26 cellular contexts compared by ENCODE assay signal in the genomic region with DNA sequence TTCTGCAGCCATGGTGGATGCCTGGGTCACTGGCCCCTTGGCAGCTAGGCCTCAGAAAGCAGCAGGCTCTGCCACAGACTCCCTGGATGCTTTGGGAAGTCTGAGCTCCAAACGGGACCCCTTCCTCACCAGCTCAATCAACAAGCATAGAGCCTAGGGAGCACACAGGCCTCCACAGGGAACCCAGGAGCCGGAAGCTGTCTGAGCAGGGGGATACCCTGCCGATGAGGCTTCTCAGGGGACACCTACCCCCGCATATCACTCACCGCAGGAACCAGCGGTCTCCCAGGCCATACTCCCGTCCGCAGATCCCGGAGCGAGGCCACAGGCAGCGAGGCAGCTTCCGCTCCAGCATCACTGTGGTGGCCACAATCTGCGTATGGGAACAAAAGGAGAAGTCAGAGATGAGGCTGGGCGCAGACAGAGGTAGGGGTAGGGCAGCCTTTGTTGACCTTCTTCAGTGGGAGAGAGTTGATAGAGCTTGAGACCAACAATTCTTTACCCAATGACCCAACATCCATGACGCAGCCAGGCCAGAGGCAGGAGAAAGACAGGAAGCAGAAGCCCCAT. TPM values are rescaled to one million over a fixed set of nuclear protein-coding genes. Genes with fewer than 3 reads are reported as not detected.
"Had no signal": no experiment of that assay in that cellular context is flagged by ENCODE, and none has a peak within 500 bp of the region (broad histone marks: within the 10 kb centered on the region; RNA-seq: fewer than 3 reads in every experiment).

No MANE protein-coding gene starts in this region.

- H3K4me3 ChIP-seq: adrenal gland, body of pancreas, mucosa of descending colon, prostate gland, right lobe of liver, smooth muscle cell, transverse colon, vagina had no signal

- H3K4me2 ChIP-seq: smooth muscle cell had no signal

- H3K4me1 Mint-ChIP-seq: activated CD4-positive, alpha-beta T cell treated with anti-CD3 and anti-CD28 coated beads, Interleukin-2, amount 10 ng/mL, durations not matched to agents 7 days and 5 days; activated naive CD4-positive, alpha-beta T cell treated with anti-CD3 and anti-CD28 coated beads, Interleukin-2, amount 50 U/mL, for 24 hours; central memory CD8-positive, alpha-beta T cell had no signal

- H3K27me3 Mint-ChIP-seq: activated CD4-positive, alpha-beta T cell treated with anti-CD3 and anti-CD28 coated beads, Interleukin-2, amount 10 ng/mL, durations not matched to agents 7 days and 5 days; activated naive CD4-positive, alpha-beta T cell treated with anti-CD3 and anti-CD28 coated beads, Interleukin-2, amount 50 U/mL, for 24 hours; activated T-cell treated with anti-CD3 and anti-CD28 coated beads, Interleukin-2, amount 50 U/mL, for 24 hours; naive thymus-derived CD8-positive, alpha-beta T cell had no signal

- H3K27ac Mint-ChIP-seq: activated CD4-positive, alpha-beta T cell treated with anti-CD3 and anti-CD28 coated beads, Interleukin-2, amount 10 ng/mL, durations not matched to agents 7 days and 5 days; activated naive CD4-positive, alpha-beta T cell treated with anti-CD3 and anti-CD28 coated beads, Interleukin-2, amount 50 U/mL, for 24 hours; activated T-cell treated with anti-CD3 and anti-CD28 coated beads, Interleukin-2, amount 50 U/mL, for 24 hours; effector memory CD8-positive, alpha-beta T cell; naive thymus-derived CD8-positive, alpha-beta T cell had no signal

- H3K36me3 ChIP-seq: adrenal gland, prostate gland, right lobe of liver, transverse colon had no signal

- H3K4me1 ChIP-seq: adrenal gland, body of pancreas, prostate gland, right lobe of liver, transverse colon, vagina had no signal

- H3K9me3 ChIP-seq: adrenal gland, body of pancreas, mucosa of descending colon, prostate gland, right lobe of liver, transverse colon, vagina had no signal

- H3K27ac ChIP-seq: adrenal gland, body of pancreas, epithelial cell of prostate, prostate gland, right lobe of liver, transverse colon, vagina had no signal

- DNase-seq: activated CD4-positive, alpha-beta T cell treated with anti-CD3 and anti-CD28 coated beads, Interleukin-2, amount 10 ng/mL, durations not matched to agents 7 days and 5 days; activated effector memory CD4-positive, alpha-beta T cell treated with Interleukin-2 at 50 U/mL for 16 hours; activated T-cell treated with anti-CD3 and anti-CD28 coated beads, Interleukin-2, amount 50 U/mL, for 24 hours; body of pancreas; effector memory CD8-positive, alpha-beta T cell; foreskin melanocyte; mucosa of descending colon; nucleus accumbens; stimulated activated CD4-positive, alpha-beta T cell treated with anti-CD3 and anti-CD28 coated beads, Interleukin-4, amount 100 ng/mL, for 4 hours; stimulated activated CD8-positive, alpha-beta memory T cell treated with anti-CD3 and anti-CD28 coated beads, Interleukin-4, amount 100 ng/mL, for 48 hours; stimulated activated naive CD4-positive, alpha-beta T cell treated with Interleukin-2 at 50 U/mL for 16 hours; substantia nigra; T-helper 2 cell; transverse colon had no signal

- H3K27me3 ChIP-seq: adrenal gland, body of pancreas, right lobe of liver, transverse colon, vagina had no signal

- H3K9me3 Mint-ChIP-seq: activated CD4-positive, alpha-beta T cell treated with anti-CD3 and anti-CD28 coated beads, Interleukin-2, amount 10 ng/mL, durations not matched to agents 7 days and 5 days; activated naive CD4-positive, alpha-beta T cell treated with anti-CD3 and anti-CD28 coated beads, Interleukin-2, amount 50 U/mL, for 24 hours; activated T-cell treated with anti-CD3 and anti-CD28 coated beads, Interleukin-2, amount 50 U/mL, for 24 hours; central memory CD8-positive, alpha-beta T cell; effector memory CD8-positive, alpha-beta T cell had no signal

- ATAC-seq: body of pancreas; effector memory CD8-positive, alpha-beta T cell; mucosa of descending colon; naive thymus-derived CD8-positive, alpha-beta T cell; right lobe of liver had no signal

- H3K4me3 Mint-ChIP-seq: activated CD4-positive, alpha-beta T cell treated with anti-CD3 and anti-CD28 coated beads, Interleukin-2, amount 10 ng/mL, durations not matched to agents 7 days and 5 days; activated naive CD4-positive, alpha-beta T cell treated with anti-CD3 and anti-CD28 coated beads, Interleukin-2, amount 50 U/mL, for 24 hours; activated T-cell treated with anti-CD3 and anti-CD28 coated beads, Interleukin-2, amount 50 U/mL, for 24 hours; central memory CD8-positive, alpha-beta T cell; effector memory CD8-positive, alpha-beta T cell; naive thymus-derived CD8-positive, alpha-beta T cell had no signal

RNA-seq across cellular contexts. Expression of a gene that starts 13.4 kb away (rescaled TPM):
- total RNA-seq: activated CD8-positive, alpha-beta memory T cell treated with anti-CD3 and anti-CD28 coated beads for 36 hours; fibroblast of lung; lung microvascular endothelial cell; naive thymus-derived CD8-positive, alpha-beta T cell; smooth muscle cell had no signal
- polyA plus RNA-seq: fibroblast of lung had no signal
